ENCODE assay signal across 13 cellular contexts in genomic region chr16:82280867-82281266, GRCh38.
"Had no signal": no experiment of that assay in that cellular context is flagged by ENCODE, and none has a peak within 500 bp of the region (broad histone marks: within the 10 kb centered on the region; RNA-seq: fewer than 3 reads in every experiment).

No MANE protein-coding gene starts in this region.

- ATAC-seq: activated T-cell treated with anti-CD3 and anti-CD28 coated beads, Interleukin-2, amount 50 U/mL, for 72 hours; foreskin keratinocyte had no signal

- H3K9me3 ChIP-seq: breast epithelium, stomach, transverse colon had no signal

- DNase-seq: activated CD4-positive, alpha-beta memory T cell treated with anti-CD3 and anti-CD28 coated beads, Interleukin-2, amount 10 ng/mL, durations not matched to agents 7 days and 5 days; activated CD4-positive, alpha-beta T cell treated with anti-CD3 and anti-CD28 coated beads for 1 hour; activated gamma-delta T cell treated with Interleukin-2 at 50 U/mL for 16 hours; activated naive CD8-positive, alpha-beta T cell treated with anti-CD3 and anti-CD28 coated beads for 36 hours; activated T-cell treated with anti-CD3 and anti-CD28 coated beads, Interleukin-2, amount 50 U/mL, for 72 hours; foreskin keratinocyte; head of caudate nucleus; stimulated activated CD4-positive, alpha-beta T cell treated with anti-CD3 and anti-CD28 coated beads, Interleukin-4, amount 100 ng/mL, for 1 hour; stimulated activated CD8-positive, alpha-beta memory T cell treated with anti-CD3 and anti-CD28 coated beads, Interleukin-4, amount 100 ng/mL, for 48 hours; stomach; T-helper 9 cell; transverse colon had no signal

- H3K36me3 ChIP-seq: breast epithelium, stomach, transverse colon had no signal

- H3K27me3 ChIP-seq: breast epithelium, stomach, transverse colon had no signal

- H3K4me3 ChIP-seq: breast epithelium, stomach, transverse colon had no signal

- H3K27ac ChIP-seq: breast epithelium, foreskin keratinocyte, stomach, transverse colon had no signal

- H3K4me1 ChIP-seq: breast epithelium, foreskin keratinocyte, transverse colon had no signal
